ENCODE assay signal across 2 cellular contexts in the genomic region with DNA sequence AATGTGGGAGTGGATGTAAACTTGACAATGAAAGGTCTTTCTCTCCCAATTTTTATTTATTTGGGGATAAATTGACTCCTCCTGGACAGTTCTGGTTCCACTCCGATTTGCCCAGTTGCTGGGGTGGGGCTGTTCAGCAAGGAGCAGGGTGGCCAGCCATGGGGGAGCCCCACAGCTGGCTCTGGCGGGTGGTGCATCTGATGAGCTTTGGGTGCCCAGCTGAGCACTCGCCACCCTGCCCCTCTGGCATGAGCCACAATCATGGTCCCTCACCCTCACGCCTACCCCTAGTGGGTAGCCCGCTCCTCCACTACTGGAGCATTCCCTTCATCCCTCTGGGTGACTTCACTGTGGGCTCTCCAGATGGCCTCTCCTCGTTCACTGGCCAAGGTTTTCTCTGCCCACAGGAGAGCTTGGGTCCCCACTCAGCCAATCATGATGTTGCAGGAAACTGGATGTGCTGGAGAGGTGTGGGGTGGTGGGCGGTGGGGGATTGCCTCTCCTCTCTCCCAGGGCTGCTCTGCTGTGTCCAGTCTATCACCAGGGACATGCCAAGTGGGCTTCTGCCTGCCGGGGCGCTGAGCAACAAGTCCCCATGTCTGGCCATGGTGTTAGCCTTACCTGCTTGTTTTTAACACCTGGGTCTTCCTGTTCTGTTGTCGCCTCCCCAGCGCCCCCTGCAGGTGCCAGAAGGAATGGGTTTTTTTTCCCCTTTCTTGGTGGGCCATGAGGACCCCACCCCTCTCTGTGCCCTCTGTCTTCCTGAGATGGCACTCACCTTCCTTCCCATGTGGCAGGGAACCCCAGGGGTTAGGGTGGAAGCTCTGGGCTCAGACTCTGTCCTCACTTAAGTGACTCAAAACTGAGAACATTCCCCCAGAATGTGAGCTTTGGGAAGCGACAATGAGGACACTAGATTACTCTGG.
A peak's percentile ranks its signal among the peaks of the same experiment; 100 is the strongest.
TF ChIP-seq lines count a peak whose summit lies in the region.

No MANE protein-coding gene starts in this region.

TF ChIP-seq in HEK293, 187 proteins besides CTCF, POLR2A, EP300 and RAD21 (continued from another document):
- no peak for TF ChIP-seq PRDM4 (tag by site-specific recombination; IDR thresholded peaks at IDR 0.05)
- TF ChIP-seq EGR2 (tag by site-specific recombination; IDR thresholded peaks at IDR 0.05; ENCODE audit: low read depth), result peak; percentile 21; the same call in 1 of the 2 replicates
- peak; percentile 41 for TF ChIP-seq ZFHX2 (tag by site-specific recombination; conservative IDR thresholded peaks at IDR 0.05)
- peak; percentile 26; the same call in 1 of the 2 replicates for TF ChIP-seq GLIS2 (tag by site-specific recombination; IDR thresholded peaks at IDR 0.05)

TF ChIP-seq in liver, 16 proteins besides CTCF, POLR2A, EP300 and RAD21 (continued from another document):
- TF ChIP-seq GABPA (IDR thresholded peaks at IDR 0.05 in 1 of 2, conservative IDR thresholded peaks at IDR 0.05 in 1 of 2) (no peak), ZBTB33 (IDR thresholded peaks at IDR 0.05) (no peak), HNF4A (conservative IDR thresholded peaks at IDR 0.05) (no peak), EGR1 (IDR thresholded peaks at IDR 0.05; ENCODE audit: low read depth in 2 of 2) (no peak), FOXA2 (IDR thresholded peaks at IDR 0.05) (no peak), TAF1 (conservative IDR thresholded peaks at IDR 0.05) (no peak), HNF4G (IDR thresholded peaks at IDR 0.05) (no peak)
- TF ChIP-seq, protein P1, sequence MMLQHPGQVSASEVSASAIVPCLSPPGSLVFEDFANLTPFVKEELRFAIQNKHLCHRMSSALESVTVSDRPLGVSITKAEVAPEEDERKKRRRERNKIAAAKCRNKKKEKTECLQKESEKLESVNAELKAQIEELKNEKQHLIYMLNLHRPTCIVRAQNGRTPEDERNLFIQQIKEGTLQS (IDR thresholded peaks at IDR 0.05), result no peak
